ENCODE assay signal across 8 cellular contexts in the genomic region with DNA sequence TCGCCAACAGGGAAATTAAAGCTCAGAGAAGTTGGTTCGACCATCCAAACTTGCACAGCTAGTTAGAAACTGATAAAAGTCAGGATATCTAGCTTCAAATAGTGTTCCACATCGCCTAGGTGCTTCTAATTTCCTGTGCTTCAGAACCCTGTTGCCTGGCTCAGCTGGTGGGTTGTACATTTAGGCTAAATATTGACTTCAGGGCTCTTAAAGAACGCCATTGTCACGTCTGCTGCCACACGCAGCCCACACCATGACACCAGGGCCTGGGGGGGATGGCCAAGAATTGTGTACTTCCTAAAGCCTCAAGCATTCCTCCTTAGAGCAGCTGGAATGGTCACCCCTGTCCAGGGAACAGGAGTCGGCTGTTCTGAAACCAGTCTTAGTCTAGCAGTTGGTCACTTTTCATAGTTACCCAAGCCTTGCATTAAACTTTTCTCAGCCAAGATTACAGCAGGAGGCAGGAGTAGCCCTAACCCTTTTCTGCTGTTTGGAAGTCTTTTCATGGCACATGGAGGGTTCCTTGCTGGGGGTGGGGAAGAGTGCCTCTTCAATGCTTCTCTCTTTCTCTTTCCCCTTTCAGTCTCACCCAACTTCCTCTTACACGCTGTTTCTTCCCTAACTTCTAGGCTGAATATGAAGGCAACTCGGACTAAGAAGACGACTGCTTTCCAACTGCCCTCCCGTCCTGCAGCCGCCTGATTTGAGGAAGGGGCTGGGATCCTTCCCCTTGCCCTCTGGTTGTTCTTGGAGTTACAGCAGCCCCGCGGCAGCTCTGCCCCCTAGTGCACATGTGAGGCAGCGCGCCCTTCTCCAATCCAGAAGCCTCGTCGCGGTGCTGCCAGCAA. TPM values are rescaled to one million over a fixed set of nuclear protein-coding genes. Genes with fewer than 3 reads are reported as not detected.
DNase-seq lines count a peak whose midpoint lies in the region; ATAC-seq and TF ChIP-seq lines count a peak whose summit lies in the region.

No MANE protein-coding gene starts in this region.

- ATAC-seq in central memory CD8-positive, alpha-beta T cell (replicated peaks; ENCODE audit: extremely low read depth, poor library complexity, severe bottlenecking): peak; percentile 17
- no peak for ATAC-seq in HG02588 (IDR thresholded peaks at IDR 0.05; ENCODE audit: unreplicated experiment)

- H3K4me1 Mint-ChIP-seq in central memory CD8-positive, alpha-beta T cell: peaks cover 13% of the 10 kb centered on the region

- peak overlapping the region; percentile 96 for H3K27ac Mint-ChIP-seq in central memory CD8-positive, alpha-beta T cell (ENCODE audit: low read depth)

- H3K36me3 Mint-ChIP-seq in central memory CD8-positive, alpha-beta T cell (ENCODE audit: insufficient read depth): peaks cover 15% of the 10 kb centered on the region

- no peaks in the 10 kb centered on the region for H3K27me3 Mint-ChIP-seq in central memory CD8-positive, alpha-beta T cell

- TF ChIP-seq CTCF in GM13976 (IDR thresholded peaks at IDR 0.05; ENCODE audit: borderline replicate concordance, control extremely low read depth, extremely low read depth, insufficient read depth, missing control alignments) (peak; percentile 91), kidney epithelial cell (IDR thresholded peaks at IDR 0.05; ENCODE audit: insufficient read depth, low read length, poor library complexity, severe bottlenecking) (peak; percentile 99)

- peak; percentile 29 for DNase-seq in A172 (ENCODE audit: low spot score)
- DNase-seq in GM13976 (ENCODE audit: low spot score): peak; percentile 79
- DNase-seq in NCI-H2196 treated with DMSO at 0.1 percent for 48 hours (lab: John Stamatoyannopoulos, UW; ENCODE audit: unreplicated experiment): peak; percentile 54
- DNase-seq in activated CD4-positive, CD25-positive, alpha-beta regulatory T cell treated with anti-CD3 and anti-CD28 coated beads, Interleukin-2, amount 50 U/mL, for 72 hours: peak; percentile 80
- DNase-seq in central memory CD8-positive, alpha-beta T cell (ENCODE audit: low spot score in 2 of 2): peak; percentile 67 to 69
- DNase-seq in kidney epithelial cell (ENCODE audit: low read depth): no peak
- peak; percentile 76 for DNase-seq in stimulated activated CD4-positive, alpha-beta T cell treated with anti-CD3 and anti-CD28 coated beads, Interleukin-12 subunit alpha, Interleukin-12 subunit beta, amount 100 ng/mL, for 4 hours

- H3K27me3 ChIP-seq in kidney epithelial cell (ENCODE audit: control insufficient read depth, insufficient read depth, low read length): no peaks in the 10 kb centered on the region

- no peaks in the 10 kb centered on the region for H3K9me3 Mint-ChIP-seq in central memory CD8-positive, alpha-beta T cell

- in situ Hi-C loops in GM13976 (cut with MboI; ENCODE audit: low sequenced_read_pairs, unreplicated experiment): no loop called here

- H3K36me3 ChIP-seq in kidney epithelial cell (ENCODE audit: control insufficient read depth, insufficient read depth, low read length): no peaks in the 10 kb centered on the region

- H3K4me3 ChIP-seq in kidney epithelial cell (ENCODE audit: low read depth, low read length): peak overlapping the region; percentile 77

- H3K4me3 Mint-ChIP-seq in central memory CD8-positive, alpha-beta T cell: peak overlapping the region; percentile 82

RNA-seq across cellular contexts. Expression of a gene that starts 17.1 kb away (rescaled TPM):
- 0.89 and 2.2 TPM in 2 replicates for total RNA-seq in A172 (2014; rRNA removed; shearing (Covaris generic))
- total RNA-seq in kidney epithelial cell: 5.5 and 9.2 TPM in 2 replicates
